Comparison of ENCODE assay signal across 8 cellular contexts in genomic region chr9:35690447-35691324, GRCh38. TPM values are rescaled to one million over a fixed set of nuclear protein-coding genes. Genes with fewer than 3 reads are reported as not detected.
DNase-seq lines count a peak whose midpoint lies in the region; ATAC-seq and TF ChIP-seq lines count a peak whose summit lies in the region.

No MANE protein-coding gene starts in this region.

- peaks cover 13% of the 10 kb centered on the region for H3K27me3 Mint-ChIP-seq in progenitor cell of endocrine pancreas

- H3K27me3 ChIP-seq in right cardiac atrium (ENCODE audit: control insufficient read depth, insufficient read depth): no peaks in the 10 kb centered on the region

- no peaks in the 10 kb centered on the region for H3K36me3 Mint-ChIP-seq in progenitor cell of endocrine pancreas (ENCODE audit: insufficient read depth)

- H3K9me3 Mint-ChIP-seq in progenitor cell of endocrine pancreas (ENCODE audit: low read depth): no peaks in the 10 kb centered on the region

- peak overlapping the region; percentile 56; the same call in 1 of the 2 replicates for H3K27ac ChIP-seq in HEK293 (ENCODE audit: extremely low read depth, low read depth, low read length)
- peak overlapping the region; percentile 93 for H3K27ac ChIP-seq in right cardiac atrium (ENCODE audit: low read length)

- in situ Hi-C loops in astrocyte of the spinal cord (cut with HindIII; ENCODE audit: low sequenced_read_pairs): no loop called here

- peak overlapping the region; percentile 58 for H3K4me3 ChIP-seq in HEK293 (ENCODE audit: low read depth, low read length)
- peak overlapping the region; percentile 87 for H3K4me3 ChIP-seq in astrocyte of the spinal cord (ENCODE audit: low read depth, low read length)
- H3K4me3 ChIP-seq in right cardiac atrium (ENCODE audit: low read length): peak overlapping the region; percentile 70

- intact Hi-C loops in right cardiac atrium (cut with DNase I): loop anchor here in 1 of 4 donors (5.0 kb wide), 1 partner anchor 37 kb away; no protein-coding TSS in a partner anchor

- H3K27ac Mint-ChIP-seq in progenitor cell of endocrine pancreas: peak overlapping the region; percentile 44

- H3K4me1 ChIP-seq in HEK293 (ENCODE audit: control insufficient read depth, insufficient read depth, low read length) (peaks cover 3% of the 10 kb centered on the region; the same call in 1 of the 2 replicates), right cardiac atrium (ENCODE audit: control insufficient read depth, insufficient read depth, low read length) (no peaks in the 10 kb centered on the region)

- CTCF ChIA-PET in HEK293 (lab: Yijun Ruan, JAX): interaction anchor here (0.7 to 9.0 kb wide), 7 partner anchors 11 to 86 kb away, joined by 3 to 157 read pairs (median 3); partner anchors contain the start of genes ARHGEF39, CCDC107 and RMRP

- TF ChIP-seq CTCF in HEK293 (tag by site-specific recombination; IDR thresholded peaks at IDR 0.05) (no peak), astrocyte of the spinal cord (IDR thresholded peaks at IDR 0.05; ENCODE audit: low read depth, low read length) (no peak), progenitor cell of endocrine pancreas (IDR thresholded peaks at IDR 0.05; ENCODE audit: unreplicated experiment) (no peak)

- peak overlapping the region; percentile 79 for H3K4me3 Mint-ChIP-seq in progenitor cell of endocrine pancreas (ENCODE audit: low read depth)

- peak in 10 of 14 donors; percentile 21 to 67 (median 40) for DNase-seq in C1 segment of cervical spinal cord (lab: John Stamatoyannopoulos, UW)
- DNase-seq in SKM-1 (lab: John Stamatoyannopoulos, UW; ENCODE audit: unreplicated experiment): peak; percentile 39
- peak; percentile 79 for DNase-seq in astrocyte of the spinal cord (ENCODE audit: low read depth, low spot score)
- DNase-seq in right cardiac atrium: peak; percentile 83 to 93 (median 93)
- peak; percentile 23 for DNase-seq in progenitor cell of endocrine pancreas (ENCODE audit: low spot score, unreplicated experiment)

- H3K4me1 Mint-ChIP-seq in progenitor cell of endocrine pancreas (ENCODE audit: low read depth): peaks cover 5% of the 10 kb centered on the region

- peak; percentile 73 to 78 for ATAC-seq in right cardiac atrium
- ATAC-seq in HG03159 (IDR thresholded peaks at IDR 0.05; ENCODE audit: unreplicated experiment): no peak
- ATAC-seq in HG03095 (IDR thresholded peaks at IDR 0.05; ENCODE audit: unreplicated experiment): no peak

- peaks cover 0 to under 1% of the 10 kb centered on the region in 2 experiments; a peak in 1 of 3 replicates for H3K36me3 ChIP-seq in HEK293 (ENCODE audit: control insufficient read depth in 2 of 2, insufficient read depth in 1 of 2, low read length in 2 of 2)

- H3K9me3 ChIP-seq in HEK293 (ENCODE audit: control insufficient read depth, insufficient read depth, low read depth, low read length) (no peaks in the 10 kb centered on the region), right cardiac atrium (ENCODE audit: control insufficient read depth, low read length) (no peaks in the 10 kb centered on the region)

- POLR2A ChIA-PET in HEK293 (lab: Yijun Ruan, JAX): interaction anchor here (0.6 to 2.9 kb wide), 15 partner anchors 10 to 1953 kb away, joined by 3 to 23 read pairs (median 5); partner anchors contain the start of genes ARHGEF39, CCDC107, CREB3 and HRCT1

- under 1% methylated on average over 73 of the region's 73 CpGs for WGBS in right cardiac atrium

TF ChIP-seq in HEK293, 187 proteins besides CTCF, POLR2A, EP300 and RAD21 (continues in another document):
- TF ChIP-seq EGR2 (tag by site-specific recombination; IDR thresholded peaks at IDR 0.05; ENCODE audit: low read depth) (peak; percentile 71), ZNF169 (tag by site-specific recombination; IDR thresholded peaks at IDR 0.05) (no peak), ZNF324 (tag by site-specific recombination; IDR thresholded peaks at IDR 0.05) (no peak), ZNF529 (tag by site-specific recombination; IDR thresholded peaks at IDR 0.05; ENCODE audit: insufficient replicate concordance) (no peak), SP3 (tag by site-specific recombination; IDR thresholded peaks at IDR 0.05) (peak; percentile 59), ZNF214 (tag by site-specific recombination; IDR thresholded peaks at IDR 0.05; ENCODE audit: borderline replicate concordance) (no peak), SP2 (tag by site-specific recombination; IDR thresholded peaks at IDR 0.05) (peak; percentile 55), ZBTB20 (tag by site-specific recombination; IDR thresholded peaks at IDR 0.05) (no peak), HOXC10 (CRISPR knock-in tag; IDR thresholded peaks at IDR 0.05) (no peak), KLF8 (tag by site-specific recombination; IDR thresholded peaks at IDR 0.05) (peak; percentile 32; the same call in 1 of the 2 replicates), ZNF366 (tag by site-specific recombination; conservative IDR thresholded peaks at IDR 0.05) (peak; percentile 50; the same call in 1 of the 2 replicates), ZNF174 (tag by site-specific recombination; IDR thresholded peaks at IDR 0.05) (no peak), ZNF768 (tag by site-specific recombination; IDR thresholded peaks at IDR 0.05) (no peak), IKZF3 (tag by site-specific recombination; IDR thresholded peaks at IDR 0.05) (peak; percentile 27; the same call in 1 of the 2 replicates), ZNF677 (tag by site-specific recombination; IDR thresholded peaks at IDR 0.05) (no peak), ZBTB17 (tag by site-specific recombination; IDR thresholded peaks at IDR 0.05) (no peak), WT1 (tag by site-specific recombination; IDR thresholded peaks at IDR 0.05) (no peak), ZBTB8A (tag by site-specific recombination; IDR thresholded peaks at IDR 0.05) (peak; percentile 87), ZNF112 (tag by site-specific recombination; IDR thresholded peaks at IDR 0.05) (no peak), ZNF132 (tag by site-specific recombination; IDR thresholded peaks at IDR 0.05; ENCODE audit: borderline replicate concordance) (no peak), PRDM1 (tag by site-specific recombination; IDR thresholded peaks at IDR 0.05) (peak; percentile 30; the same call in 1 of the 2 replicates), ZNF843 (tag by site-specific recombination; IDR thresholded peaks at IDR 0.05) (no peak), ZNF155 (tag by site-specific recombination; IDR thresholded peaks at IDR 0.05) (no peak), OSR2 (tag by site-specific recombination; IDR thresholded peaks at IDR 0.05) (no peak), KLF16 (tag by site-specific recombination; IDR thresholded peaks at IDR 0.05) (no peak), ZNF792 (tag by site-specific recombination; IDR thresholded peaks at IDR 0.05) (no peak)
- TF ChIP-seq, protein P1, sequence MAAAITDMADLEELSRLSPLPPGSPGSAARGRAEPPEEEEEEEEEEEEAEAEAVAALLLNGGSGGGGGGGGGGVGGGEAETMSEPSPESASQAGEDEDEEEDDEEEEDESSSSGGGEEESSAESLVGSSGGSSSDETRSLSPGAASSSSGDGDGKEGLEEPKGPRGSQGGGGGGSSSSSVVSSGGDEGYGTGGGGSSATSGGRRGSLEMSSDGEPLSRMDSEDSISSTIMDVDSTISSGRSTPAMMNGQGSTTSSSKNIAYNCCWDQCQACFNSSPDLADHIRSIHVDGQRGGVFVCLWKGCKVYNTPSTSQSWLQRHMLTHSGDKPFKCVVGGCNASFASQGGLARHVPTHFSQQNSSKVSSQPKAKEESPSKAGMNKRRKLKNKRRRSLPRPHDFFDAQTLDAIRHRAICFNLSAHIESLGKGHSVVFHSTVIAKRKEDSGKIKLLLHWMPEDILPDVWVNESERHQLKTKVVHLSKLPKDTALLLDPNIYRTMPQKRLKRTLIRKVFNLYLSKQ (tag by site-specific recombination; IDR thresholded peaks at IDR 0.05; ENCODE audit: borderline replicate concordance): no peak
- TF ChIP-seq, protein P2, sequence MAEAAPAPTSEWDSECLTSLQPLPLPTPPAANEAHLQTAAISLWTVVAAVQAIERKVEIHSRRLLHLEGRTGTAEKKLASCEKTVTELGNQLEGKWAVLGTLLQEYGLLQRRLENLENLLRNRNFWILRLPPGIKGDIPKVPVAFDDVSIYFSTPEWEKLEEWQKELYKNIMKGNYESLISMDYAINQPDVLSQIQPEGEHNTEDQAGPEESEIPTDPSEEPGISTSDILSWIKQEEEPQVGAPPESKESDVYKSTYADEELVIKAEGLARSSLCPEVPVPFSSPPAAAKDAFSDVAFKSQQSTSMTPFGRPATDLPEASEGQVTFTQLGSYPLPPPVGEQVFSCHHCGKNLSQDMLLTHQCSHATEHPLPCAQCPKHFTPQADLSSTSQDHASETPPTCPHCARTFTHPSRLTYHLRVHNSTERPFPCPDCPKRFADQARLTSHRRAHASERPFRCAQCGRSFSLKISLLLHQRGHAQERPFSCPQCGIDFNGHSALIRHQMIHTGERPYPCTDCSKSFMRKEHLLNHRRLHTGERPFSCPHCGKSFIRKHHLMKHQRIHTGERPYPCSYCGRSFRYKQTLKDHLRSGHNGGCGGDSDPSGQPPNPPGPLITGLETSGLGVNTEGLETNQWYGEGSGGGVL (tag by site-specific recombination; IDR thresholded peaks at IDR 0.05): peak; percentile 97

RNA-seq across cellular contexts. Expression of gene TPM2, which starts 1.0 kb away (rescaled TPM):
- 100 to 1,000 TPM; 573 to 840 (median 738) TPM for total RNA-seq in right cardiac atrium
- 2,123 TPM for polyA plus RNA-seq in right cardiac atrium
- 24.3 and 32.4 TPM in 2 replicates for total RNA-seq in progenitor cell of endocrine pancreas

RNA-seq across cellular contexts. Expression of gene CA9, which starts 17.0 kb away (rescaled TPM):
- total RNA-seq in right cardiac atrium (1 to 10 TPM in 3 of 4 donors, not detected in 1; 1.0 to 1.2 (median 1.1) TPM), progenitor cell of endocrine pancreas (0.31 and 0.49 TPM in 2 replicates)
- 1.4 TPM for polyA plus RNA-seq in right cardiac atrium

RNA-seq across cellular contexts. Expression of gene ARHGEF39, which starts 25.7 kb away (rescaled TPM):
- total RNA-seq in right cardiac atrium: under 1 TPM in 3 of 4 donors, not detected in 1; 0.29 to 0.50 (median 0.34) TPM
- 0.52 TPM for polyA plus RNA-seq in right cardiac atrium
- total RNA-seq in progenitor cell of endocrine pancreas: 9.1 and 10.4 TPM in 2 replicates

RNA-seq across cellular contexts. Expression of gene CCDC107, which starts 32.6 kb away (rescaled TPM):
- total RNA-seq in right cardiac atrium: 10 to 100 TPM; 54.7 to 61.6 (median 60.1) TPM
- polyA plus RNA-seq in right cardiac atrium: 75.0 TPM
- total RNA-seq in progenitor cell of endocrine pancreas: 17.2 and 18.8 TPM in 2 replicates

RNA-seq across cellular contexts. Expression of gene RMRP, which starts 32.9 kb away (rescaled TPM):
- total RNA-seq in right cardiac atrium (over 10,000 TPM; 19,654 to 22,919 (median 21,195) TPM), progenitor cell of endocrine pancreas (15,251 and 16,487 TPM in 2 replicates)
- 218 TPM for polyA plus RNA-seq in right cardiac atrium

Comparison
In these comparisons a context has a peak if more than half of its experiments do, and no peak if none do; other contexts are left out.
1. DNase-seq: peak in every context shown above with its lines; median percentile 93 in right cardiac atrium; 79 in astrocyte of the spinal cord; 40 in C1 segment of cervical spinal cord; 39 in SKM-1; 23 in progenitor cell of endocrine pancreas.
2. ATAC-seq: peak in right cardiac atrium (2 of 2); none in HG03159 (single experiment) and HG03095 (single experiment).
3. RNA of gene TPM2, which starts 1.0 kb away (total RNA-seq): 573 to 840 TPM in right cardiac atrium; 24.3 to 32.4 TPM in progenitor cell of endocrine pancreas; every median in the first group is over 10 times any median in the second.
4. Peak in every context shown above with its lines, with median percentiles within 50 percentile points of each other: H3K4me3 ChIP-seq.